8 cellular contexts compared by ENCODE assay signal in genomic region chr16:17277981-17278381, GRCh38.
DNase-seq lines count a peak whose midpoint lies in the region; ATAC-seq and TF ChIP-seq lines count a peak whose summit lies in the region.

No MANE protein-coding gene starts in this region.

- ATAC-seq in GM21576 (IDR thresholded peaks at IDR 0.05; ENCODE audit: unreplicated experiment) (no peak), HG02973 (IDR thresholded peaks at IDR 0.05; ENCODE audit: unreplicated experiment) (no peak)

- peak; percentile 37 for TF ChIP-seq CTCF in fibroblast of mammary gland (conservative IDR thresholded peaks at IDR 0.05; ENCODE audit: control insufficient read depth, insufficient read depth, low read depth, low read length)
- TF ChIP-seq CTCF in osteoblast (IDR thresholded peaks at IDR 0.05; ENCODE audit: extremely low read depth, low read depth, low read length) = peak; percentile 44

- no peak overlapping the region for H3K4me3 ChIP-seq in fibroblast of mammary gland (ENCODE audit: control insufficient read depth, low read depth, low read length)
- H3K4me3 ChIP-seq in osteoblast (ENCODE audit: insufficient read depth, low read length) = no peak overlapping the region

- H2AFZ ChIP-seq in osteoblast (ENCODE audit: low read length) = no peak overlapping the region

- H4K20me1 ChIP-seq in osteoblast (ENCODE audit: insufficient read depth, low read length) = peaks cover 52% of the 10 kb centered on the region

- DNase-seq in DMS153 treated with DMSO at 0.1 percent for 48 hours (lab: John Stamatoyannopoulos, UW; ENCODE audit: unreplicated experiment) (peak; percentile 47), M059J (ENCODE audit: low read depth) (peak; percentile 24), fibroblast of mammary gland (ENCODE audit: low read depth) (peak; percentile 22), osteoblast (ENCODE audit: insufficient read length, low spot score, missing footprints) (no peak), dedifferentiated amniotic fluid mesenchymal stem cell (ENCODE audit: extremely low spot score) (no peak), NCI-H345 (lab: John Stamatoyannopoulos, UW) (no peak)

- H3K9me3 ChIP-seq in osteoblast (ENCODE audit: low read depth, low read length) = no peaks in the 10 kb centered on the region

- H3K4me2 ChIP-seq in osteoblast (ENCODE audit: insufficient read depth, low read length) = no peak overlapping the region

- H3K36me3 ChIP-seq in osteoblast (ENCODE audit: insufficient read depth, low read length) = no peaks in the 10 kb centered on the region

- H3K27me3 ChIP-seq in osteoblast (ENCODE audit: insufficient read depth, low read length) = no peaks in the 10 kb centered on the region

- peaks cover 5% of the 10 kb centered on the region for H3K4me1 ChIP-seq in osteoblast (ENCODE audit: insufficient read depth, low read length)

- H3K79me2 ChIP-seq in osteoblast (ENCODE audit: insufficient read depth, low read length) = no peaks in the 10 kb centered on the region

- H3K27ac ChIP-seq in osteoblast (ENCODE audit: low read depth, low read length) = no peak overlapping the region

Comparison
In these comparisons a context has a peak if more than half of its experiments do, and no peak if none do; other contexts are left out.
1. DNase-seq: peak in DMS153 treated with DMSO at 0.1 percent for 48 hours (single experiment), M059J (single experiment) and fibroblast of mammary gland (single experiment); none in osteoblast (single experiment), dedifferentiated amniotic fluid mesenchymal stem cell (single experiment) and NCI-H345 (single experiment).